In genomic region chr3:32856355-32856889, GRCh38 we compare ENCODE assay signal across 1 cellular context.
TF ChIP-seq lines count a peak whose summit lies in the region.

No MANE protein-coding gene starts in this region.

TF ChIP-seq in HepG2, 621 proteins besides CTCF, POLR2A, EP300 and RAD21 (continued from another document and continues in another):
- no peak for TF ChIP-seq AKNA (CRISPR knock-in tag; IDR thresholded peaks at IDR 0.05; ENCODE audit: borderline replicate concordance)
- no peak for TF ChIP-seq FOXK1 (CRISPR knock-in tag; IDR thresholded peaks at IDR 0.05; ENCODE audit: borderline replicate concordance, low read depth)
- TF ChIP-seq ZNF451 (CRISPR knock-in tag; IDR thresholded peaks at IDR 0.05): no peak
- peak; percentile 13 for TF ChIP-seq PHF5A (CRISPR knock-in tag; IDR thresholded peaks at IDR 0.05; ENCODE audit: low read depth, unreplicated experiment)
- no peak for TF ChIP-seq ZNF879 (CRISPR knock-in tag; IDR thresholded peaks at IDR 0.05)
- no peak for TF ChIP-seq ZNF530 (CRISPR knock-in tag; IDR thresholded peaks at IDR 0.05; ENCODE audit: low read depth)
- TF ChIP-seq CEBPG (CRISPR knock-in tag; IDR thresholded peaks at IDR 0.05): 0 out of 2 replicates have a peak, but pooled peaks have one; percentile 37
- no peak for TF ChIP-seq ZNF607 (CRISPR knock-in tag; IDR thresholded peaks at IDR 0.05; ENCODE audit: borderline replicate concordance)
- TF ChIP-seq ZNF713 (CRISPR knock-in tag; IDR thresholded peaks at IDR 0.05): no peak
- no peak for TF ChIP-seq ZNF597 (CRISPR knock-in tag; IDR thresholded peaks at IDR 0.05)
- TF ChIP-seq ZNF687 (CRISPR knock-in tag; IDR thresholded peaks at IDR 0.05): 0 out of 2 replicates have a peak, but pooled peaks have one; percentile 7
- no peak for TF ChIP-seq ZNF296 (CRISPR knock-in tag; conservative IDR thresholded peaks at IDR 0.05)
- TF ChIP-seq MIXL1 (CRISPR knock-in tag; IDR thresholded peaks at IDR 0.05): no peak
- no peak for TF ChIP-seq ATF4 (CRISPR knock-in tag; IDR thresholded peaks at IDR 0.05)
- no peak for TF ChIP-seq HNRNPK (IDR thresholded peaks at IDR 0.05; ENCODE audit: low read depth, low read length, poor library complexity, severe bottlenecking)
- TF ChIP-seq REL (CRISPR knock-in tag; conservative IDR thresholded peaks at IDR 0.05): no peak
- no peak for TF ChIP-seq CHD4 (IDR thresholded peaks at IDR 0.05; ENCODE audit: borderline replicate concordance, low read length)
- TF ChIP-seq SP5 (CRISPR knock-in tag; IDR thresholded peaks at IDR 0.05; ENCODE audit: borderline replicate concordance, low read depth): no peak
- TF ChIP-seq HDAC6 (IDR thresholded peaks at IDR 0.05; ENCODE audit: low read depth, low read length): no peak
- TF ChIP-seq ZNF615 (CRISPR knock-in tag; IDR thresholded peaks at IDR 0.05; ENCODE audit: borderline replicate concordance): no peak
- no peak for TF ChIP-seq MXI1 (IDR thresholded peaks at IDR 0.05; ENCODE audit: borderline replicate concordance, low read depth, low read length)
- peak; percentile 22; the same call in 1 of the 2 replicates for TF ChIP-seq ZNF609 (CRISPR knock-in tag; IDR thresholded peaks at IDR 0.05; ENCODE audit: borderline replicate concordance)
- TF ChIP-seq DMAP1 (CRISPR knock-in tag; IDR thresholded peaks at IDR 0.05): no peak
- no peak for TF ChIP-seq ZEB1 (IDR thresholded peaks at IDR 0.05; ENCODE audit: insufficient replicate concordance, low read depth)
- TF ChIP-seq RXRA (CRISPR knock-in tag; IDR thresholded peaks at IDR 0.05): no peak
- TF ChIP-seq ZNF816 (CRISPR knock-in tag; IDR thresholded peaks at IDR 0.05; ENCODE audit: borderline replicate concordance): peak; percentile 50; the same call in 1 of the 2 replicates
- TF ChIP-seq ZNF563 (CRISPR knock-in tag; IDR thresholded peaks at IDR 0.05): no peak
- TF ChIP-seq FOXJ3 (CRISPR knock-in tag; IDR thresholded peaks at IDR 0.05; ENCODE audit: borderline replicate concordance): peak; percentile 4; the same call in 1 of the 2 replicates
- peak; percentile 35 for TF ChIP-seq TEAD3 (CRISPR knock-in tag; optimal IDR thresholded peaks at IDR 0.05; ENCODE audit: borderline replicate concordance)
- no peak for TF ChIP-seq SNAPC4 (CRISPR knock-in tag; IDR thresholded peaks at IDR 0.05)
- no peak for TF ChIP-seq ZNF672 (CRISPR knock-in tag; IDR thresholded peaks at IDR 0.05)
- TF ChIP-seq ARNT (IDR thresholded peaks at IDR 0.05): no peak
- TF ChIP-seq GTF3A (CRISPR knock-in tag; conservative IDR thresholded peaks at IDR 0.05): no peak
- no peak; the same call in 1 of the 2 replicates for TF ChIP-seq HDAC1 (CRISPR knock-in tag; IDR thresholded peaks at IDR 0.05)
- TF ChIP-seq ZNF460 (CRISPR knock-in tag; IDR thresholded peaks at IDR 0.05; ENCODE audit: borderline replicate concordance): no peak
